In genomic region chr7:23597064-23597907, GRCh38 we compare ENCODE assay signal across 1 cellular context.
TF ChIP-seq lines count a peak whose summit lies in the region.

CCDC126 (plus strand) TSS chr7:23597382; CDS start chr7:23611316, 13,934 bp downstream.

TF ChIP-seq in HepG2, 621 proteins besides CTCF, POLR2A, EP300 and RAD21 (continued from another document and continues in another):
- no peak for TF ChIP-seq GRHL1 (CRISPR knock-in tag; conservative IDR thresholded peaks at IDR 0.05)
- TF ChIP-seq MED13 (CRISPR knock-in tag; IDR thresholded peaks at IDR 0.05): no peak
- peak; percentile 41; the same call in 1 of the 2 replicates for TF ChIP-seq ZNF740 (CRISPR knock-in tag; IDR thresholded peaks at IDR 0.05)
- peak; percentile 37; the same call in 1 of the 2 replicates for TF ChIP-seq PAXIP1 (CRISPR knock-in tag; conservative IDR thresholded peaks at IDR 0.05)
- peak; percentile 84 for TF ChIP-seq ZNF256 (CRISPR knock-in tag; conservative IDR thresholded peaks at IDR 0.05)
- TF ChIP-seq RBFOX2 (IDR thresholded peaks at IDR 0.05; ENCODE audit: low read depth, low read length): peak; percentile 79
- TF ChIP-seq REPIN1 (CRISPR knock-in tag; IDR thresholded peaks at IDR 0.05; ENCODE audit: borderline replicate concordance, low read depth): peak; percentile 92
- peak; percentile 71; the same call in 1 of the 2 replicates for TF ChIP-seq ZNF350 (CRISPR knock-in tag; IDR thresholded peaks at IDR 0.05; ENCODE audit: borderline replicate concordance, low read depth)
- peak; percentile 83; the same call in 1 of the 3 replicates for TF ChIP-seq MXI1 (IDR thresholded peaks at IDR 0.05; ENCODE audit: borderline replicate concordance, low read depth, low read length)
- TF ChIP-seq E2F1 (CRISPR knock-in tag; IDR thresholded peaks at IDR 0.05): peak; percentile 55
- TF ChIP-seq PLSCR1 (CRISPR knock-in tag; IDR thresholded peaks at IDR 0.05; ENCODE audit: borderline replicate concordance): 0 out of 2 replicates have a peak, but pooled peaks have one; percentile 29
- TF ChIP-seq SNAI1 (CRISPR knock-in tag; IDR thresholded peaks at IDR 0.05; ENCODE audit: borderline replicate concordance): peak; percentile 88
- no peak for TF ChIP-seq ATF1 (CRISPR knock-in tag; IDR thresholded peaks at IDR 0.05)
- peak; percentile 51; the same call in 1 of the 2 replicates for TF ChIP-seq KLF11 (CRISPR knock-in tag; IDR thresholded peaks at IDR 0.05)
- TF ChIP-seq ZNF484 (CRISPR knock-in tag; IDR thresholded peaks at IDR 0.05; ENCODE audit: borderline replicate concordance, low read depth): no peak
- TF ChIP-seq CREB1 (IDR thresholded peaks at IDR 0.05): no peak
- peak; percentile 67 for TF ChIP-seq CREB1 (CRISPR knock-in tag; IDR thresholded peaks at IDR 0.05)
- TF ChIP-seq HNF4G (IDR thresholded peaks at IDR 0.05; ENCODE audit: borderline replicate concordance, low read depth, low read length): no peak
- no peak for TF ChIP-seq HNF4G (CRISPR knock-in tag; IDR thresholded peaks at IDR 0.05; ENCODE audit: borderline replicate concordance, low read depth)
- no peak for TF ChIP-seq SOX13 (IDR thresholded peaks at IDR 0.05)
- TF ChIP-seq SOX13 (CRISPR knock-in tag; conservative IDR thresholded peaks at IDR 0.05 in 1 of 2, IDR thresholded peaks at IDR 0.05 in 1 of 2): peak in 1 of 2 experiments; percentile 57; a peak in 1 of 4 replicates
- TF ChIP-seq ZNF580 (CRISPR knock-in tag; IDR thresholded peaks at IDR 0.05; ENCODE audit: borderline replicate concordance, low read depth): peak; percentile 72; the same call in 1 of the 2 replicates
- TF ChIP-seq ZNF205 (CRISPR knock-in tag; IDR thresholded peaks at IDR 0.05): peak; percentile 60; the same call in 1 of the 2 replicates
- no peak for TF ChIP-seq ATF6 (CRISPR knock-in tag; conservative IDR thresholded peaks at IDR 0.05)
- peak; percentile 87 for TF ChIP-seq ZGPAT (CRISPR knock-in tag; IDR thresholded peaks at IDR 0.05)
- no peak for TF ChIP-seq SP1 (IDR thresholded peaks at IDR 0.05)
- peak; percentile 35; the same call in 1 of the 2 replicates for TF ChIP-seq SP1 (CRISPR knock-in tag; IDR thresholded peaks at IDR 0.05)
- TF ChIP-seq ZNF441 (CRISPR knock-in tag; IDR thresholded peaks at IDR 0.05; ENCODE audit: borderline replicate concordance): peak; percentile 99
- no peak for TF ChIP-seq SMAD9 (CRISPR knock-in tag; IDR thresholded peaks at IDR 0.05)
- TF ChIP-seq PRDM10 (CRISPR knock-in tag; IDR thresholded peaks at IDR 0.05; ENCODE audit: low read depth): 0 out of 2 replicates have a peak, but pooled peaks have one; percentile 33
- no peak for TF ChIP-seq AGO2 (optimal IDR thresholded peaks at IDR 0.05; ENCODE audit: low read depth, low read length)
- TF ChIP-seq TBP (CRISPR knock-in tag; IDR thresholded peaks at IDR 0.05): no peak
- TF ChIP-seq MIER2 (CRISPR knock-in tag; IDR thresholded peaks at IDR 0.05): peak; percentile 72; the same call in 1 of the 2 replicates
- TF ChIP-seq GABPA (IDR thresholded peaks at IDR 0.05; ENCODE audit: low read depth, low read length): peak; percentile 49
- TF ChIP-seq GABPA (CRISPR knock-in tag; IDR thresholded peaks at IDR 0.05; ENCODE audit: low read depth): peak; percentile 77
- 0 out of 2 replicates have a peak, but pooled peaks have one; percentile 54 for TF ChIP-seq ZBTB8A (CRISPR knock-in tag; IDR thresholded peaks at IDR 0.05; ENCODE audit: borderline replicate concordance, low read depth)
- 0 out of 2 replicates have a peak, but pooled peaks have one; percentile 45 for TF ChIP-seq ZSCAN29 (CRISPR knock-in tag; conservative IDR thresholded peaks at IDR 0.05)
- 0 out of 2 replicates have a peak, but pooled peaks have one; percentile 32 for TF ChIP-seq RCOR2 (CRISPR knock-in tag; IDR thresholded peaks at IDR 0.05)
- no peak for TF ChIP-seq HINFP (CRISPR knock-in tag; IDR thresholded peaks at IDR 0.05; ENCODE audit: low read depth)
- no peak for TF ChIP-seq ZNF17 (CRISPR knock-in tag; IDR thresholded peaks at IDR 0.05)
- TF ChIP-seq TERF1 (CRISPR knock-in tag; IDR thresholded peaks at IDR 0.05): no peak
